In the genomic region with DNA sequence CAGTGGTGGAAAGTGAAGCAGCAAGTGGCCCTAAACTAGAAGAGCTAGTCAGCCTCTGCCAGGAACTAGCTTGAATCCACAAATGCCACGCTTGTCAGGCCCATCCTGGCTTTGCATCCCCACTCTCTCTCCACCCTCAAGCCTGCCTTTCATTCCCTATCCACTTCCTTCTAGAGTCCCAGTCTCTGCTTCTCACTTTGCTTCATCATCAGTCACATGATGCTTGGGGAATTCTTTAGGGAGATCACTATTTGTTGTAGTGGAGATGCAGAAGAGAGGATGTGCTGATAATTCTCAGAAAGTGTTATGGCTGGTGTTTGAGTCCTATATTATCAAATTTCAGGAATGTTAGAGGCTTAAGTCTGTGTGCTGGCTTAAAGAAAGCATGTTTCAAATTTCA, we compare ENCODE assay signal across 22 cellular contexts.
"Had no signal": no experiment of that assay in that cellular context is flagged by ENCODE, and none has a peak within 500 bp of the region (broad histone marks: within the 10 kb centered on the region; RNA-seq: fewer than 3 reads in every experiment).

No MANE protein-coding gene starts in this region.

- H3K4me3 ChIP-seq: gastrocnemius medialis, left lung, prostate gland, right atrium auricular region, smooth muscle cell, thyroid gland, vagina had no signal

- H3K27me3 Mint-ChIP-seq: effector memory CD8-positive, alpha-beta T cell; naive thymus-derived CD8-positive, alpha-beta T cell; stimulated activated naive CD8-positive, alpha-beta T cell treated with anti-CD3 and anti-CD28 coated beads, Interleukin-15, amount 100 ng/mL, for 72 hours had no signal

- H3K27ac ChIP-seq: gastrocnemius medialis, left lung, prostate gland, right atrium auricular region, thyroid gland, vagina had no signal

- H3K27ac Mint-ChIP-seq: stimulated activated naive CD8-positive, alpha-beta T cell treated with anti-CD3 and anti-CD28 coated beads, Interleukin-15, amount 100 ng/mL, for 72 hours had no signal

- H3K4me1 ChIP-seq: gastrocnemius medialis, prostate gland, right atrium auricular region, thyroid gland, vagina had no signal

- H3K4me2 ChIP-seq: smooth muscle cell had no signal

- H3K27me3 ChIP-seq: gastrocnemius medialis, left lung, right atrium auricular region, thyroid gland, vagina had no signal

- H3K4me3 Mint-ChIP-seq: effector memory CD8-positive, alpha-beta T cell; naive thymus-derived CD8-positive, alpha-beta T cell; stimulated activated naive CD8-positive, alpha-beta T cell treated with anti-CD3 and anti-CD28 coated beads, Interleukin-15, amount 100 ng/mL, for 72 hours had no signal

- H3K9me3 ChIP-seq: gastrocnemius medialis, left lung, prostate gland, right atrium auricular region, thyroid gland, vagina had no signal

- ATAC-seq: effector memory CD8-positive, alpha-beta T cell; gastrocnemius medialis; left cardiac atrium; left lung; naive thymus-derived CD8-positive, alpha-beta T cell; sciatic nerve; stimulated activated naive CD8-positive, alpha-beta T cell treated with anti-CD3 and anti-CD28 coated beads, Interleukin-15, amount 100 ng/mL, for 72 hours had no signal

- H3K9me3 Mint-ChIP-seq: effector memory CD8-positive, alpha-beta T cell; naive thymus-derived CD8-positive, alpha-beta T cell; stimulated activated naive CD8-positive, alpha-beta T cell treated with anti-CD3 and anti-CD28 coated beads, Interleukin-15, amount 100 ng/mL, for 72 hours had no signal

- H3K36me3 ChIP-seq: prostate gland had no signal

- DNase-seq: effector memory CD8-positive, alpha-beta T cell; erythroblast; gastrocnemius medialis; head of caudate nucleus; kidney; left cardiac atrium; left lung; mesendoderm; naive thymus-derived CD8-positive, alpha-beta T cell; stimulated activated CD4-positive, alpha-beta T cell treated with anti-CD3 and anti-CD28 coated beads, Interleukin-12 subunit alpha, Interleukin-12 subunit beta, amount 100 ng/mL, for 4 hours; stimulated activated CD4-positive, alpha-beta T cell treated with anti-CD3 and anti-CD28 coated beads, Interleukin-1b, Interleukin-23, amount 100 ng/mL, for 48 hours; stimulated activated CD4-positive, alpha-beta T cell treated with anti-CD3 and anti-CD28 coated beads, Interleukin-4, amount 100 ng/mL, for 1 hour; stimulated activated CD8-positive, alpha-beta memory T cell treated with anti-CD3 and anti-CD28 coated beads, Interleukin-4, amount 100 ng/mL, for 48 hours; stimulated activated naive CD4-positive, alpha-beta T cell; stimulated activated naive CD8-positive, alpha-beta T cell treated with anti-CD3 and anti-CD28 coated beads, Interleukin-15, amount 100 ng/mL, for 72 hours; thyroid gland; trophoblast cell had no signal
